In the genomic region with DNA sequence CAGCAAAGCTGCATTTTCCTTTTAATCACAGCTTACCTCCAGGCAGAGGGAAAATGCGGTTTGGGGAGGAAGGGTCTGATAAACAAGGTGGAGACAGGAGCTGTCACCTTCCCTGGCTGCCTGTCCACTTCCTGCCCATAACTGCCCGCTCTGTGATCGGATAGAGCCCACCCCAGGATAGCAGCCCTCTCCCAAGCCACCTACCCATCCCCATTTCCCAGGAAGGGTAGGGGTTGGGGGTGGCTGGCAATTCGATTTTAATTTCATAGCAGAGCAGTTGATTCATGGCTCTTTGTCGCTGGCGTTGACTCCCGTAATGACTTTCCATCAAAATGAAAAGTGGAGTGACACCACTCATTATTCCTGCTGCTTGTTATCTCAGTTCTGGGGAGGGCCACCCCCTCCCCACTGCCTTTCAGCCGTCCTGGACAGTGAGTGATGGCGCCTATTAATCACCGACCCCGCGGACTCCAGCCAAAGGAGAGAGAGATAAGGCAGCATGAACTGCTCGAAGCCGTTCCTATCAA, we compare ENCODE assay signal across 1 cellular context.
A peak's percentile ranks its signal among the peaks of the same experiment; 100 is the strongest.
TF ChIP-seq lines count a peak whose summit lies in the region.

No MANE protein-coding gene starts in this region.

TF ChIP-seq in K562, 482 proteins besides CTCF, POLR2A, EP300 and RAD21 (continued from another document and continues in another):
- TF ChIP-seq USF1 (CRISPR knock-in tag; IDR thresholded peaks at IDR 0.05): no peak
- TF ChIP-seq MIER1 (IDR thresholded peaks at IDR 0.05; ENCODE audit: low read depth): no peak
- TF ChIP-seq NFE2 (IDR thresholded peaks at IDR 0.05; ENCODE audit: low read depth): no peak
- no peak for TF ChIP-seq ZNF165 (CRISPR knock-in tag; IDR thresholded peaks at IDR 0.05; ENCODE audit: borderline replicate concordance)
- peak; percentile 63; the same call in 1 of the 2 replicates for TF ChIP-seq TRIM28 (IDR thresholded peaks at IDR 0.05)
- TF ChIP-seq POLR2B (IDR thresholded peaks at IDR 0.05; ENCODE audit: low read depth, partially characterized antibody): no peak
- TF ChIP-seq CHD2 (IDR thresholded peaks at IDR 0.05; ENCODE audit: low read depth, low read length): no peak
- TF ChIP-seq KAT7 (CRISPR knock-in tag; IDR thresholded peaks at IDR 0.05; ENCODE audit: borderline replicate concordance): no peak
- TF ChIP-seq KLF6 (CRISPR knock-in tag; IDR thresholded peaks at IDR 0.05; ENCODE audit: borderline replicate concordance): no peak
- TF ChIP-seq ARHGAP35 (IDR thresholded peaks at IDR 0.05; ENCODE audit: partially characterized antibody): peak; percentile 97
- no peak for TF ChIP-seq FOXK2 (conservative IDR thresholded peaks at IDR 0.05 in 1 of 2, IDR thresholded peaks at IDR 0.05 in 1 of 2; ENCODE audit: low read depth in 2 of 2)
- TF ChIP-seq, protein P1, sequence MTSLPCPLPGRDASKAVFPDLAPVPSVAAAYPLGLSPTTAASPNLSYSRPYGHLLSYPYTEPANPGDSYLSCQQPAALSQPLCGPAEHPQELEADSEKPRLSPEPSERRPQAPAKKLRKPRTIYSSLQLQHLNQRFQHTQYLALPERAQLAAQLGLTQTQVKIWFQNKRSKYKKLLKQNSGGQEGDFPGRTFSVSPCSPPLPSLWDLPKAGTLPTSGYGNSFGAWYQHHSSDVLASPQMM (CRISPR knock-in tag; IDR thresholded peaks at IDR 0.05): no peak
- TF ChIP-seq, protein P2, sequence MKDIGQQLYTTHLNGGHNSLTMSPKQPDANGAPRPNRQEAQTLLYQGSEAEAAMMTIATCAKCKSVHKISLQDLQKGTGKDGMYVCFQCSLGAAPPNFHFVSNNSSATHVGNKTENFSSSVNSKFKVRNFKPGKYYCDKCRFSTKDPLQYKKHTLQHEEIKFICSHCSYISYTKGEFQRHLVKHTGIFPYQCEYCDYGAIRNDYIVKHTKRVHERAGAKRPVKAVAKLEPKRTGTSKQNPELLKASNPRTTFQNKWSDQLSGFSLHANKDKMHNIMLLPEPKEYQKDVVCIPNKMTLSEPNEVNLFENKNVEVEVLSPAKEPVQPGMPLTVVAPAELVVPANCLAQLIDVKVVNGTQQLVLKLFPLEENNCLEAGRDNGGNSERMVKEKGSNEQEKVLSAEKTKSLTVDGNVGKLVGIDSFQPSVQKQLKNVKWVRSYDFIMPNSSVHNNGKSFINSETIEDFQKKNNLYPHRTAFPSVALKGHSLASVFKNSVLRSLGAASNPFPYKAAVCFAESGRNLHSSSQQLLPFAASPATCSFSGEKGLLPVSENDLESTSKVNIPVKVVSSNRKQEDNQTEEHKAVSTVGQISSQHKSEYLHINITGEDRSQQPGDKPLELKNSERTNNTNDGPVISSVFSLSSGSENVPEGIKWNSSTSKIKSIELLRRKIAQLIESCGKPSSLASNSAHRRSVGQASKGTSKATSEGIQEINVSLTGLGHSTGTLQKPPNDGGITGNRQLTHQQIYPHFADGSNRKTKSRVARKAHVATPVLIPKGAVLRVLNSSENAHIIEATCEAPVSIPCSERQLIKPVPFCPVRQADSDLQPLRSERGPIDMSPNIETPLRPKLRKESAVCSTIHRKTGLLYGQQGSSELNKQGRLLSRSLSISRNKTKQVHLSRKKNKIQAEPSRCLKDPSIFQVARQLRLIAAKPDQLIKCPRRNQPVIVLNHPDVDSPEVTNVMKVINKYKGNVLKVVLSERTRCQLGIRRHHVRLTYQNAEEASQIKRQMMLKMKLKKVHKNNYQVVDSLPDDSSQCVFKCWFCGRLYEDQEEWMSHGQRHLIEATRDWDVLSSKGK (CRISPR knock-in tag; IDR thresholded peaks at IDR 0.05): no peak
- TF ChIP-seq ASH1L (IDR thresholded peaks at IDR 0.05; ENCODE audit: borderline replicate concordance, low read depth, partially characterized antibody): no peak
- TF ChIP-seq YY1 (IDR thresholded peaks at IDR 0.05; ENCODE audit: borderline replicate concordance in 1 of 3, control insufficient read depth in 1 of 3, extremely low read depth in 1 of 3, insufficient read depth in 3 of 3, insufficient read length in 1 of 3, insufficient replicate concordance in 2 of 3, low read depth in 1 of 3, low read length in 2 of 3): no peak
- TF ChIP-seq NFIX (CRISPR knock-in tag; IDR thresholded peaks at IDR 0.05; ENCODE audit: low read depth): no peak
- no peak for TF ChIP-seq CEBPZ (IDR thresholded peaks at IDR 0.05; ENCODE audit: borderline replicate concordance, low read depth, low read length)
- TF ChIP-seq STAG1 (CRISPR knock-in tag; IDR thresholded peaks at IDR 0.05; ENCODE audit: borderline replicate concordance): no peak
- no peak for TF ChIP-seq IFI16 (CRISPR knock-in tag; IDR thresholded peaks at IDR 0.05)
- peak; percentile 64 for TF ChIP-seq CBFA2T3 (IDR thresholded peaks at IDR 0.05)
- TF ChIP-seq, protein P3, sequence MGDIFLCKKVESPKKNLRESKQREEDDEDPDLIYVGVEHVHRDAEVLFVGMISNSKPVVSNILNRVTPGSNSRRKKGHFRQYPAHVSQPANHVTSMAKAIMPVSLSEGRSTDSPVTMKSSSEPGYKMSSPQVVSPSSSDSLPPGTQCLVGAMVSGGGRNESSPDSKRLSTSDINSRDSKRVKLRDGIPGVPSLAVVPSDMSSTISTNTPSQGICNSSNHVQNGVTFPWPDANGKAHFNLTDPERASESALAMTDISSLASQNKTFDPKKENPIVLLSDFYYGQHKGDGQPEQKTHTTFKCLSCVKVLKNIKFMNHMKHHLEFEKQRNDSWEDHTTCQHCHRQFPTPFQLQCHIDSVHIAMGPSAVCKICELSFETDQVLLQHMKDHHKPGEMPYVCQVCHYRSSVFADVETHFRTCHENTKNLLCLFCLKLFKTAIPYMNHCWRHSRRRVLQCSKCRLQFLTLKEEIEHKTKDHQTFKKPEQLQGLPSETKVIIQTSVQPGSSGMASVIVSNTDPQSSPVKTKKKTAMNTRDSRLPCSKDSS (IDR thresholded peaks at IDR 0.05; ENCODE audit: low read depth, partially characterized antibody): no peak
- TF ChIP-seq CBX5 (IDR thresholded peaks at IDR 0.05; ENCODE audit: borderline replicate concordance, low read depth): no peak
- TF ChIP-seq SMARCE1 (IDR thresholded peaks at IDR 0.05): peak; percentile 66; the same call in 1 of the 2 replicates
- no peak for TF ChIP-seq GABPA (tag; conservative IDR thresholded peaks at IDR 0.05; ENCODE audit: low read depth)
- TF ChIP-seq ZNF584 (CRISPR knock-in tag; IDR thresholded peaks at IDR 0.05; ENCODE audit: low read depth): no peak
- no peak for TF ChIP-seq BHLHE40 (IDR thresholded peaks at IDR 0.05; ENCODE audit: low read length)
- TF ChIP-seq C11orf30 (IDR thresholded peaks at IDR 0.05; ENCODE audit: low read depth): no peak
- TF ChIP-seq ZNF780A (CRISPR knock-in tag; IDR thresholded peaks at IDR 0.05): no peak
- TF ChIP-seq EP400 (IDR thresholded peaks at IDR 0.05): no peak
- no peak for TF ChIP-seq POLR2H (tag; IDR thresholded peaks at IDR 0.05; ENCODE audit: low read depth)
- no peak for TF ChIP-seq ZNF668 (CRISPR knock-in tag; IDR thresholded peaks at IDR 0.05)
- no peak for TF ChIP-seq ZNF239 (CRISPR knock-in tag; IDR thresholded peaks at IDR 0.05)
- peak; percentile 35; the same call in 1 of the 2 replicates for TF ChIP-seq ZBED1 (IDR thresholded peaks at IDR 0.05)
- TF ChIP-seq KLF1 (tag; IDR thresholded peaks at IDR 0.05): no peak
- no peak for TF ChIP-seq THRA (IDR thresholded peaks at IDR 0.05)
- TF ChIP-seq HSF4 (CRISPR knock-in tag; IDR thresholded peaks at IDR 0.05; ENCODE audit: borderline replicate concordance): no peak
- TF ChIP-seq MLLT1 (IDR thresholded peaks at IDR 0.05): no peak
- TF ChIP-seq PHB (CRISPR knock-in tag; IDR thresholded peaks at IDR 0.05): no peak
- TF ChIP-seq HNRNPLL (IDR thresholded peaks at IDR 0.05; ENCODE audit: low read depth, low read length, poor library complexity, severe bottlenecking): no peak
- no peak for TF ChIP-seq ZNF354B (CRISPR knock-in tag; IDR thresholded peaks at IDR 0.05)
- TF ChIP-seq RBM34 (IDR thresholded peaks at IDR 0.05; ENCODE audit: borderline replicate concordance, insufficient read depth, low read length): no peak
- TF ChIP-seq ATF2 (CRISPR knock-in tag; IDR thresholded peaks at IDR 0.05): no peak
- TF ChIP-seq ZNF445 (CRISPR knock-in tag; IDR thresholded peaks at IDR 0.05; ENCODE audit: low read depth): no peak
- TF ChIP-seq SIRT6 (IDR thresholded peaks at IDR 0.05; ENCODE audit: low read depth, low read length): no peak
- no peak for TF ChIP-seq SRSF9 (IDR thresholded peaks at IDR 0.05; ENCODE audit: borderline replicate concordance, low read depth, low read length)
- no peak for TF ChIP-seq HDAC8 (tag; IDR thresholded peaks at IDR 0.05)
- TF ChIP-seq TAF1 (IDR thresholded peaks at IDR 0.05; ENCODE audit: control insufficient read depth, extremely low read depth, insufficient read depth, low read length, severe bottlenecking): no peak
- no peak for TF ChIP-seq ZNF586 (CRISPR knock-in tag; conservative IDR thresholded peaks at IDR 0.05)
- TF ChIP-seq NBN (IDR thresholded peaks at IDR 0.05; ENCODE audit: low read depth): no peak
- no peak for TF ChIP-seq TAF15 (IDR thresholded peaks at IDR 0.05; ENCODE audit: low read depth, low read length)
- TF ChIP-seq MBD1 (CRISPR knock-in tag; IDR thresholded peaks at IDR 0.05): no peak
- TF ChIP-seq BRCA1 (IDR thresholded peaks at IDR 0.05): no peak
- no peak for TF ChIP-seq BRCA1 (CRISPR knock-in tag; IDR thresholded peaks at IDR 0.05)
- no peak for TF ChIP-seq ZNF347 (CRISPR knock-in tag; IDR thresholded peaks at IDR 0.05; ENCODE audit: low read depth)
- TF ChIP-seq SRF (CRISPR knock-in tag; IDR thresholded peaks at IDR 0.05): no peak
